Comparison of ENCODE assay signal across 1 cellular context in genomic region chr2:70142590-70143313, GRCh38.
TF ChIP-seq lines count a peak whose summit lies in the region.

No MANE protein-coding gene starts in this region.

TF ChIP-seq in K562, 482 proteins besides CTCF, POLR2A, EP300 and RAD21 (continued from another document and continues in another):
- TF ChIP-seq PRPF4 (IDR thresholded peaks at IDR 0.05; ENCODE audit: insufficient read depth, low read depth, low read length, poor library complexity, severe bottlenecking): peak; percentile 95
- no peak for TF ChIP-seq MBD1 (CRISPR knock-in tag; IDR thresholded peaks at IDR 0.05)
- TF ChIP-seq POLR2B (IDR thresholded peaks at IDR 0.05; ENCODE audit: low read depth, partially characterized antibody): peak; percentile 63
- peak; percentile 86; the same call in 1 of the 2 replicates for TF ChIP-seq THAP12 (CRISPR knock-in tag; IDR thresholded peaks at IDR 0.05)
- peak; percentile 64; the same call in 1 of the 2 replicates for TF ChIP-seq SREBF1 (IDR thresholded peaks at IDR 0.05; ENCODE audit: borderline replicate concordance, low read depth, low read length)
- peak; percentile 87 for TF ChIP-seq NFRKB (IDR thresholded peaks at IDR 0.05; ENCODE audit: low read depth)
- TF ChIP-seq FOXA1 (IDR thresholded peaks at IDR 0.05; ENCODE audit: borderline replicate concordance): no peak
- no peak for TF ChIP-seq TAF15 (IDR thresholded peaks at IDR 0.05; ENCODE audit: low read depth, low read length)
- no peak for TF ChIP-seq ZKSCAN3 (CRISPR knock-in tag; IDR thresholded peaks at IDR 0.05)
- no peak for TF ChIP-seq ZNF507 (tag; conservative IDR thresholded peaks at IDR 0.05)
- TF ChIP-seq E2F4 (CRISPR knock-in tag; IDR thresholded peaks at IDR 0.05; ENCODE audit: low read depth): peak; percentile 95
- TF ChIP-seq FOXJ3 (CRISPR knock-in tag; IDR thresholded peaks at IDR 0.05): no peak
- TF ChIP-seq MEF2A (IDR thresholded peaks at IDR 0.05; ENCODE audit: control insufficient read depth, low read depth, low read length): no peak
- peak; percentile 67; the same call in 1 of the 2 replicates for TF ChIP-seq THRB (CRISPR knock-in tag; conservative IDR thresholded peaks at IDR 0.05)
- TF ChIP-seq AFF4 (CRISPR knock-in tag; IDR thresholded peaks at IDR 0.05): peak; percentile 98
- peak; percentile 98 for TF ChIP-seq TAF9B (IDR thresholded peaks at IDR 0.05; ENCODE audit: partially characterized antibody)
- TF ChIP-seq FOXM1 (IDR thresholded peaks at IDR 0.05; ENCODE audit: low read depth): no peak; the same call in 1 of the 2 replicates
- no peak; the same call in 1 of the 2 replicates for TF ChIP-seq FOXM1 (CRISPR knock-in tag; IDR thresholded peaks at IDR 0.05; ENCODE audit: low read depth)
- peak; percentile 29; the same call in 1 of the 2 replicates for TF ChIP-seq ZBTB9 (CRISPR knock-in tag; IDR thresholded peaks at IDR 0.05)
- TF ChIP-seq, protein P1, sequence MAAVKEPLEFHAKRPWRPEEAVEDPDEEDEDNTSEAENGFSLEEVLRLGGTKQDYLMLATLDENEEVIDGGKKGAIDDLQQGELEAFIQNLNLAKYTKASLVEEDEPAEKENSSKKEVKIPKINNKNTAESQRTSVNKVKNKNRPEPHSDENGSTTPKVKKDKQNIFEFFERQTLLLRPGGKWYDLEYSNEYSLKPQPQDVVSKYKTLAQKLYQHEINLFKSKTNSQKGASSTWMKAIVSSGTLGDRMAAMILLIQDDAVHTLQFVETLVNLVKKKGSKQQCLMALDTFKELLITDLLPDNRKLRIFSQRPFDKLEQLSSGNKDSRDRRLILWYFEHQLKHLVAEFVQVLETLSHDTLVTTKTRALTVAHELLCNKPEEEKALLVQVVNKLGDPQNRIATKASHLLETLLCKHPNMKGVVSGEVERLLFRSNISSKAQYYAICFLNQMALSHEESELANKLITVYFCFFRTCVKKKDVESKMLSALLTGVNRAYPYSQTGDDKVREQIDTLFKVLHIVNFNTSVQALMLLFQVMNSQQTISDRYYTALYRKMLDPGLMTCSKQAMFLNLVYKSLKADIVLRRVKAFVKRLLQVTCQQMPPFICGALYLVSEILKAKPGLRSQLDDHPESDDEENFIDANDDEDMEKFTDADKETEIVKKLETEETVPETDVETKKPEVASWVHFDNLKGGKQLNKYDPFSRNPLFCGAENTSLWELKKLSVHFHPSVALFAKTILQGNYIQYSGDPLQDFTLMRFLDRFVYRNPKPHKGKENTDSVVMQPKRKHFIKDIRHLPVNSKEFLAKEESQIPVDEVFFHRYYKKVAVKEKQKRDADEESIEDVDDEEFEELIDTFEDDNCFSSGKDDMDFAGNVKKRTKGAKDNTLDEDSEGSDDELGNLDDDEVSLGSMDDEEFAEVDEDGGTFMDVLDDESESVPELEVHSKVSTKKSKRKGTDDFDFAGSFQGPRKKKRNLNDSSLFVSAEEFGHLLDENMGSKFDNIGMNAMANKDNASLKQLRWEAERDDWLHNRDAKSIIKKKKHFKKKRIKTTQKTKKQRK (IDR thresholded peaks at IDR 0.05; ENCODE audit: borderline replicate concordance, low read depth, low read length): no peak
- peak; percentile 78 for TF ChIP-seq HNRNPK (IDR thresholded peaks at IDR 0.05; ENCODE audit: low read depth, low read length, poor library complexity, severe bottlenecking)
- no peak for TF ChIP-seq MTA2 (IDR thresholded peaks at IDR 0.05; ENCODE audit: low read depth)
- TF ChIP-seq ZNF121 (CRISPR knock-in tag; conservative IDR thresholded peaks at IDR 0.05): no peak
- no peak for TF ChIP-seq HDAC8 (tag; IDR thresholded peaks at IDR 0.05)
- TF ChIP-seq MTF1 (CRISPR knock-in tag; IDR thresholded peaks at IDR 0.05; ENCODE audit: borderline replicate concordance): no peak
- TF ChIP-seq ZBTB43 (CRISPR knock-in tag; IDR thresholded peaks at IDR 0.05): no peak
- no peak for TF ChIP-seq ZNF445 (CRISPR knock-in tag; IDR thresholded peaks at IDR 0.05; ENCODE audit: low read depth)
- TF ChIP-seq RBM22 (IDR thresholded peaks at IDR 0.05; ENCODE audit: low read depth, low read length, poor library complexity, severe bottlenecking): no peak
- TF ChIP-seq ZBTB17 (CRISPR knock-in tag; IDR thresholded peaks at IDR 0.05): peak; percentile 19; the same call in 1 of the 2 replicates
- TF ChIP-seq, protein P2, sequence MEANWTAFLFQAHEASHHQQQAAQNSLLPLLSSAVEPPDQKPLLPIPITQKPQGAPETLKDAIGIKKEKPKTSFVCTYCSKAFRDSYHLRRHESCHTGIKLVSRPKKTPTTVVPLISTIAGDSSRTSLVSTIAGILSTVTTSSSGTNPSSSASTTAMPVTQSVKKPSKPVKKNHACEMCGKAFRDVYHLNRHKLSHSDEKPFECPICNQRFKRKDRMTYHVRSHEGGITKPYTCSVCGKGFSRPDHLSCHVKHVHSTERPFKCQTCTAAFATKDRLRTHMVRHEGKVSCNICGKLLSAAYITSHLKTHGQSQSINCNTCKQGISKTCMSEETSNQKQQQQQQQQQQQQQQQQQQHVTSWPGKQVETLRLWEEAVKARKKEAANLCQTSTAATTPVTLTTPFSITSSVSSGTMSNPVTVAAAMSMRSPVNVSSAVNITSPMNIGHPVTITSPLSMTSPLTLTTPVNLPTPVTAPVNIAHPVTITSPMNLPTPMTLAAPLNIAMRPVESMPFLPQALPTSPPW (CRISPR knock-in tag; IDR thresholded peaks at IDR 0.05): peak; percentile 90
- TF ChIP-seq TRIM28 (IDR thresholded peaks at IDR 0.05): no peak; the same call in 1 of the 2 replicates
- peak; percentile 55; the same call in 1 of the 2 replicates for TF ChIP-seq ZNF41 (CRISPR knock-in tag; conservative IDR thresholded peaks at IDR 0.05)
- TF ChIP-seq FIP1L1 (IDR thresholded peaks at IDR 0.05; ENCODE audit: low read depth, low read length, poor library complexity, severe bottlenecking): peak; percentile 97
- no peak for TF ChIP-seq ZBTB8A (IDR thresholded peaks at IDR 0.05; ENCODE audit: partially characterized antibody)
- no peak for TF ChIP-seq NFIX (CRISPR knock-in tag; IDR thresholded peaks at IDR 0.05; ENCODE audit: low read depth)
- TF ChIP-seq KLF1 (tag; IDR thresholded peaks at IDR 0.05): 0 out of 2 replicates have a peak, but pooled peaks have one; percentile 1
- no peak for TF ChIP-seq RBBP5 (IDR thresholded peaks at IDR 0.05; ENCODE audit: borderline replicate concordance, insufficient read depth, low read length, poor library complexity, severe bottlenecking)
- peak; percentile 86 for TF ChIP-seq MEIS2 (IDR thresholded peaks at IDR 0.05; ENCODE audit: partially characterized antibody)
- peak; percentile 85 for TF ChIP-seq ERF (CRISPR knock-in tag; IDR thresholded peaks at IDR 0.05)
- no peak for TF ChIP-seq PATZ1 (CRISPR knock-in tag; IDR thresholded peaks at IDR 0.05; ENCODE audit: borderline replicate concordance)
- no peak for TF ChIP-seq THRAP3 (IDR thresholded peaks at IDR 0.05; ENCODE audit: borderline replicate concordance)
- TF ChIP-seq ZNF12 (CRISPR knock-in tag; IDR thresholded peaks at IDR 0.05): no peak
